In the genomic region with DNA sequence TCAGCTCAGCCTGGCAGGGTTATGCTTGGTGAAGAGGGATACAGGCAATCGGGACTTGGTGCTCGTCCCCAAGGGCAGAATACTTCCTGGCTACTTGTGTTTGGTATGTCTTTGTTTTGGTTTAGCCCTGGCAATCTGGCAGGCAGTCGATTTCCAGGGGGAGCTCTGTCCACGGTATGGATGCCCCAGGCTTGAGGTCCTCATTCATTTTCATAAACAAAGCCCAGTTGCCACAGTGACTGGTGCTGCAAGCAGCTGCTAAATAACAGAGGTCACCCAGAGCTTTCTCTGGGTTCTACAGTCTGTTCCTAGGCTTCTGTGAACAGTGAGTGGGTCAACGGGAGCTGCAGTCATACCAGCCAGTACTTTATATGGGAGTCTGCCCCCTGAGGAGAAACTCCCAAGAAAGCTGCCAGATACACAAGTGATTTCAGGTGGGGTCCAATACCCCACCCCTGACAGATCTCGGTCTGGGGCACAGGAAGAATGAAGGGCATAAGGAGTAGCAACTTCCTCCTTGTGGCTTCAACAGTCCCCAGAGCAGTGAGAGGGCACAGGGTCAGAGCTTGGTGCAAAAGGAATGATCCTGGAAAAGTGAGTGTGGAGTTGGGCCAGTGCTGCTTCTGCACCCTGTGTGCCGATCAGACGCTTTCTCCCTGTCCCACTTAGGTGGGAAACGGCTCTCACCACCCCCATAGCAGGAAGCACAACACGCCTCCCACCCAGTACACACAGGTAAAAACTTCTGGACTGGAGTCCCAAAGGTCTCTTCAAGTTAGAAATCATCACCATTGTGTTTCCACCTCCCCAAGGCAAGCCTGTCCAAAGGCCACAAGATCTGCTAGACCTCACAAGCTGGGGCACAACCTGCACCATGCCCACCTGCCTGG, we compare ENCODE assay signal across 7 cellular contexts. TPM values are rescaled to one million over a fixed set of nuclear protein-coding genes. Genes with fewer than 3 reads are reported as not detected.
A peak's percentile ranks its signal among the peaks of the same experiment; 100 is the strongest.
DNase-seq lines count a peak whose midpoint lies in the region; ATAC-seq, FAIRE-seq and TF ChIP-seq lines count a peak whose summit lies in the region.

No MANE protein-coding gene starts in this region.

- no peaks in the 10 kb centered on the region for H3K36me3 Mint-ChIP-seq in astrocyte (ENCODE audit: low read depth, unreplicated experiment)

- H3K27me3 Mint-ChIP-seq in astrocyte (ENCODE audit: low read depth, unreplicated experiment) = peaks cover 21% of the 10 kb centered on the region
- H3K27me3 Mint-ChIP-seq in stimulated activated naive CD8-positive, alpha-beta T cell treated with anti-CD3 and anti-CD28 coated beads, Interleukin-15, amount 100 ng/mL, for 72 hours = no peaks in the 10 kb centered on the region

- no peak overlapping the region for H3K27ac Mint-ChIP-seq in astrocyte (ENCODE audit: unreplicated experiment)
- peak overlapping the region in 1 of 2 donors; percentile 65 for H3K27ac Mint-ChIP-seq in stimulated activated naive CD8-positive, alpha-beta T cell treated with anti-CD3 and anti-CD28 coated beads, Interleukin-15, amount 100 ng/mL, for 72 hours

- TF ChIP-seq CTCF in astrocyte (IDR thresholded peaks at IDR 0.05; ENCODE audit: insufficient read depth, low read depth, low read length) = peak; percentile 36

- no peaks in the 10 kb centered on the region for H4K20me1 ChIP-seq in astrocyte (ENCODE audit: insufficient read depth, low read length)

- ATAC-seq in HG02588 (IDR thresholded peaks at IDR 0.05; ENCODE audit: unreplicated experiment) = no peak
- no peak for ATAC-seq in stimulated activated naive CD8-positive, alpha-beta T cell treated with anti-CD3 and anti-CD28 coated beads, Interleukin-15, amount 100 ng/mL, for 72 hours

- no peaks in the 10 kb centered on the region for H3K27me3 ChIP-seq in astrocyte (ENCODE audit: insufficient read depth, low read length)

- H2AFZ ChIP-seq in astrocyte (ENCODE audit: low read depth, low read length) = no peak overlapping the region

- DNase-seq in KBM-7 (peak; percentile 20), astrocyte (ENCODE audit: low read depth) (peak; percentile 60), iris pigment epithelial cell (ENCODE audit: low read depth) (peak; percentile 92), stromal cell of bone marrow (ENCODE audit: low read depth) (peak; percentile 87), NCI-H82 (lab: John Stamatoyannopoulos, UW) (no peak)
- DNase-seq in stimulated activated naive CD8-positive, alpha-beta T cell treated with anti-CD3 and anti-CD28 coated beads, Interleukin-15, amount 100 ng/mL, for 72 hours = no peak

- H3K9ac ChIP-seq in astrocyte (ENCODE audit: low read length) = peak overlapping the region; percentile 8

- no peaks in the 10 kb centered on the region for H3K36me3 ChIP-seq in astrocyte (ENCODE audit: insufficient read depth, low read length)

- peak overlapping the region; percentile 20 for H3K4me2 ChIP-seq in astrocyte (ENCODE audit: low read length)

- in situ Hi-C loops in KBM-7 (cut with MboI; ENCODE audit: low pct_unique_long_range_greater_than_20kb, low sequenced_read_pairs) = no loop called here

- H3K4me3 Mint-ChIP-seq in astrocyte (ENCODE audit: unreplicated experiment) = no peak overlapping the region
- no peak overlapping the region for H3K4me3 Mint-ChIP-seq in stimulated activated naive CD8-positive, alpha-beta T cell treated with anti-CD3 and anti-CD28 coated beads, Interleukin-15, amount 100 ng/mL, for 72 hours

- H3K4me1 ChIP-seq in astrocyte (ENCODE audit: insufficient read depth, low read length) = no peaks in the 10 kb centered on the region

- FAIRE-seq in astrocyte (lab: Jason Lieb, UNC) = no peak

- no peaks in the 10 kb centered on the region for H3K9me3 Mint-ChIP-seq in astrocyte (ENCODE audit: unreplicated experiment)
- no peaks in the 10 kb centered on the region for H3K9me3 Mint-ChIP-seq in stimulated activated naive CD8-positive, alpha-beta T cell treated with anti-CD3 and anti-CD28 coated beads, Interleukin-15, amount 100 ng/mL, for 72 hours

- no peak overlapping the region for H3K27ac ChIP-seq in astrocyte (ENCODE audit: low read depth, low read length)

- no peaks in the 10 kb centered on the region for H3K4me1 Mint-ChIP-seq in astrocyte (ENCODE audit: low read depth, unreplicated experiment)
- H3K4me1 Mint-ChIP-seq in stimulated activated naive CD8-positive, alpha-beta T cell treated with anti-CD3 and anti-CD28 coated beads, Interleukin-15, amount 100 ng/mL, for 72 hours = peaks cover 25% of the 10 kb centered on the region

- H3K9me3 ChIP-seq in astrocyte (ENCODE audit: insufficient read depth, low read depth, low read length) = no peaks in the 10 kb centered on the region

- H3K4me3 ChIP-seq in astrocyte (ENCODE audit: insufficient read depth, low read depth, low read length) = no peak overlapping the region

- H3K79me2 ChIP-seq in astrocyte (ENCODE audit: insufficient read depth, low read length) = no peaks in the 10 kb centered on the region

RNA-seq across cellular contexts. Expression of gene TGFBR3, which starts 55.5 kb away (rescaled TPM):
- total RNA-seq in astrocyte = 1.0 and 2.5 TPM in 2 replicates

Comparison
In these comparisons a context has a peak if more than half of its experiments do, and no peak if none do; other contexts are left out.
1. DNase-seq: peak in KBM-7 (single experiment), astrocyte (single experiment), iris pigment epithelial cell (single experiment) and stromal cell of bone marrow (single experiment); none in NCI-H82 (single experiment) and stimulated activated naive CD8-positive, alpha-beta T cell treated with anti-CD3 and anti-CD28 coated beads, Interleukin-15, amount 100 ng/mL, for 72 hours (0 of 2).